Comparison of ENCODE assay signal across 1 cellular context in the genomic region with DNA sequence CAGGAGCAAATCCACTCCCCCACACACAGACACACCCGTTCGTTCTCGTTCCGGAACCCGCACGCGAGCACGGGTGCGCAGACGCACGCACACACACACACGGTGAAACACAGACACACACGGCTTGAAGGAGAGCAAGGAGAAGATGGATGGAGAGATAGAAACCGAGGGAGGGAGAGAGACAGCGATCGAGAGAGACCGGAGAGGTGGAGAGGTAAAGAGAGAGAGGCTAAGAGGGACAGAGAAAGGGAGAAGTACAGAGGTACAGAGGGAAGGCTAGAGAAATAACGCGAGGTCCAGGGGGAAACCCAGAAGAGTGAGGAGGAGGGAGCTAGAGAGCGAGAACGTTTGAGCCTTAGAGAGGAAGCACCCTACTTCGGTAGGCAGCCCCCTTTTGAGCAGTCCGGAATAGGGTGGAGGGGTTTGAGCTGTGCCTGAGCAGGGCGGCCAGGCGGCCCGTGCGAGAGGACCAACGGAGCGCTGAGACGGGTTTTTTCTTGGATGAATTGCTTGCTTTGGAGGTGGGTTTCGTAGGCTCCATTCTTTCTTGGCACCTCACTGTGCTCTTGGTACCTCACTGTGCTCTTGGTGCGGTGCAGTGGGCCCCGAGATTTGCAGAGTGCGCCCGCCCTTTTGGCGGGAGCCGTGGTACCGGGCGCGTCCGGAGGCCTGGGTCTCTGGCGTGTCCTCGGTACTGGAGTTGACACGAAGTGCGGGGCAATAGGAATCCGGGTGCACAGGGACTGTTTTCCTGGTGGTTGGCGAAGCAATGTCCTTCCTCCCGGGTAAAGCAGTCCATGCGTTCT.
TF ChIP-seq lines count a peak whose summit lies in the region.

No MANE protein-coding gene starts in this region.

TF ChIP-seq in HepG2, 621 proteins besides CTCF, POLR2A, EP300 and RAD21 (continued from another document):
- TF ChIP-seq ZNF629 (CRISPR knock-in tag; conservative IDR thresholded peaks at IDR 0.05) (no peak), JUNB (CRISPR knock-in tag; IDR thresholded peaks at IDR 0.05; ENCODE audit: borderline replicate concordance) (peak; percentile 48; the same call in 1 of the 2 replicates), MED1 (CRISPR knock-in tag; IDR thresholded peaks at IDR 0.05) (0 out of 2 replicates have a peak, but pooled peaks have one; percentile 23), HNRNPL (IDR thresholded peaks at IDR 0.05; ENCODE audit: low read depth, low read length) (no peak), ZNF788 (CRISPR knock-in tag; IDR thresholded peaks at IDR 0.05; ENCODE audit: borderline replicate concordance) (0 out of 2 replicates have a peak, but pooled peaks have one; percentile 38)
- TF ChIP-seq, protein P1, sequence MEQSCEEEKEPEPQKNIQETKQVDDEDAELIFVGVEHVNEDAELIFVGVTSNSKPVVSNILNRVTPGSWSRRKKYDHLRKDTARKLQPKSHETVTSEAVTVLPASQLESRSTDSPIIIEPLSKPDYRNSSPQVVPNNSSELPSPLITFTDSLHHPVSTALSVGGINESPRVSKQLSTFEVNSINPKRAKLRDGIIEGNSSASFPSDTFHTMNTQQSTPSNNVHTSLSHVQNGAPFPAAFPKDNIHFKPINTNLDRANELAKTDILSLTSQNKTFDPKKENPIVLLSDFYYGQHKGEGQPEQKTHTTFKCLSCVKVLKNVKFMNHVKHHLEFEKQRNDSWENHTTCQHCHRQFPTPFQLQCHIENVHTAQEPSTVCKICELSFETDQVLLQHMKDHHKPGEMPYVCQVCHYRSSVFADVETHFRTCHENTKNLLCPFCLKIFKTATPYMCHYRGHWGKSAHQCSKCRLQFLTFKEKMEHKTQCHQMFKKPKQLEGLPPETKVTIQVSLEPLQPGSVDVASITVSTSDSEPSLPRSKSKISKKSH (CRISPR knock-in tag; IDR thresholded peaks at IDR 0.05; ENCODE audit: borderline replicate concordance): peak; percentile 11; the same call in 1 of the 2 replicates
